ENCODE assay signal across 1 cellular context in the genomic region with DNA sequence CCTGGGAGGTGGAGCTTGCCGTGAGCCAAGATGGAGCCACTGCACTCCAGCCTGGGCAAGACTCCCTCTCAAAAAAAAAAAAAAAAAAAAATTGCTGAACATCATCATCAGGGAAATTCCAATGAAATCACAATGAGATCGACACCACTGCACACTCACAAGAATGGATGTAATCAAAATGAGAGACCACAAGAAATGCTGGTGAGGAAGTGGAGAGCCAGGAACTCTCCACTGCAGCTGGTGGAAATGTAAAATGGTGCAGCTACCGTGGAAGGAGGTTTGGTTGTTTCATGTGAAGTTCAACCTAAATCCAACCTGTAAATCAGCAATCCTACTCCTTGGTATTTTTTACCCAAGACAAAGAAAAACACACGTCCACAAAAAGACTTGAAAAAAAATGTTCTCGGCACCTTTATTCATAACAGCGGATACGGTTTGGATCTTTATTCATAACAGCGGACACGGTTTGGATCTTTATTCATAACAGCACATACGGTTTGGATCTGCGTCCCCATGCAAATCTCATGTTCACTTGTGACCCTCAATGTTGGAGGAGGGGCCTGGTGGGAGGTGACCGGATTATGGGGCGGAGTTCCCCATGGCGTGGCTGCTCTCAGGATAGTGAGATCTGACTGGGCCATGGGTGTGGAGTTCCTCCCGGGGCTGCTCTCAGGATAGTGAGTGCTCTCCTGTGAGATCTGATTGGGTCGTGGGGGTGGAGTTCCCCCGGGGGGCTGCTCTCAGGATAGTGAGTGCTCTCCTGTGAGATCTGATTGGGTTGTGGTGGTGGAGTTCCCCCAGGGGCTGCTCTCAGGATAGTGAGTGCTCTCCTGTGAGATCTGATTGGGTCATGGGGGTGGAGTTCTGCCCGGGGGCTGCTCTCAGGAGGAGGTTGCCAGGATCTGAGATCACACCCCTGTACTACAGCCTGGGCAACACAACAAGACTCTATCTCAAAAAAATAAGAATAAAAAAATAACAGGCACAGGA.
TF ChIP-seq lines count a peak whose summit lies in the region.

No MANE protein-coding gene starts in this region.

TF ChIP-seq in WTC11, 78 proteins besides CTCF, POLR2A, EP300 and RAD21 (continued from another document):
- TF ChIP-seq, protein P1, sequence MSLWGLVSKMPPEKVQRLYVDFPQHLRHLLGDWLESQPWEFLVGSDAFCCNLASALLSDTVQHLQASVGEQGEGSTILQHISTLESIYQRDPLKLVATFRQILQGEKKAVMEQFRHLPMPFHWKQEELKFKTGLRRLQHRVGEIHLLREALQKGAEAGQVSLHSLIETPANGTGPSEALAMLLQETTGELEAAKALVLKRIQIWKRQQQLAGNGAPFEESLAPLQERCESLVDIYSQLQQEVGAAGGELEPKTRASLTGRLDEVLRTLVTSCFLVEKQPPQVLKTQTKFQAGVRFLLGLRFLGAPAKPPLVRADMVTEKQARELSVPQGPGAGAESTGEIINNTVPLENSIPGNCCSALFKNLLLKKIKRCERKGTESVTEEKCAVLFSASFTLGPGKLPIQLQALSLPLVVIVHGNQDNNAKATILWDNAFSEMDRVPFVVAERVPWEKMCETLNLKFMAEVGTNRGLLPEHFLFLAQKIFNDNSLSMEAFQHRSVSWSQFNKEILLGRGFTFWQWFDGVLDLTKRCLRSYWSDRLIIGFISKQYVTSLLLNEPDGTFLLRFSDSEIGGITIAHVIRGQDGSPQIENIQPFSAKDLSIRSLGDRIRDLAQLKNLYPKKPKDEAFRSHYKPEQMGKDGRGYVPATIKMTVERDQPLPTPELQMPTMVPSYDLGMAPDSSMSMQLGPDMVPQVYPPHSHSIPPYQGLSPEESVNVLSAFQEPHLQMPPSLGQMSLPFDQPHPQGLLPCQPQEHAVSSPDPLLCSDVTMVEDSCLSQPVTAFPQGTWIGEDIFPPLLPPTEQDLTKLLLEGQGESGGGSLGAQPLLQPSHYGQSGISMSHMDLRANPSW (CRISPR knock-in tag; conservative IDR thresholded peaks at IDR 0.05; ENCODE audit: low read depth): no peak
- TF ChIP-seq FOXP1 (CRISPR knock-in tag; IDR thresholded peaks at IDR 0.05; ENCODE audit: borderline replicate concordance) (no peak), TP53 (CRISPR knock-in tag; IDR thresholded peaks at IDR 0.05) (no peak)
- TF ChIP-seq, protein P2, sequence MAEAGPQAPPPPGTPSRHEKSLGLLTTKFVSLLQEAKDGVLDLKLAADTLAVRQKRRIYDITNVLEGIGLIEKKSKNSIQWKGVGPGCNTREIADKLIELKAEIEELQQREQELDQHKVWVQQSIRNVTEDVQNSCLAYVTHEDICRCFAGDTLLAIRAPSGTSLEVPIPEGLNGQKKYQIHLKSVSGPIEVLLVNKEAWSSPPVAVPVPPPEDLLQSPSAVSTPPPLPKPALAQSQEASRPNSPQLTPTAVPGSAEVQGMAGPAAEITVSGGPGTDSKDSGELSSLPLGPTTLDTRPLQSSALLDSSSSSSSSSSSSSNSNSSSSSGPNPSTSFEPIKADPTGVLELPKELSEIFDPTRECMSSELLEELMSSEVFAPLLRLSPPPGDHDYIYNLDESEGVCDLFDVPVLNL (CRISPR knock-in tag; IDR thresholded peaks at IDR 0.05; ENCODE audit: borderline replicate concordance, low read depth): no peak
- TF ChIP-seq, protein P3, sequence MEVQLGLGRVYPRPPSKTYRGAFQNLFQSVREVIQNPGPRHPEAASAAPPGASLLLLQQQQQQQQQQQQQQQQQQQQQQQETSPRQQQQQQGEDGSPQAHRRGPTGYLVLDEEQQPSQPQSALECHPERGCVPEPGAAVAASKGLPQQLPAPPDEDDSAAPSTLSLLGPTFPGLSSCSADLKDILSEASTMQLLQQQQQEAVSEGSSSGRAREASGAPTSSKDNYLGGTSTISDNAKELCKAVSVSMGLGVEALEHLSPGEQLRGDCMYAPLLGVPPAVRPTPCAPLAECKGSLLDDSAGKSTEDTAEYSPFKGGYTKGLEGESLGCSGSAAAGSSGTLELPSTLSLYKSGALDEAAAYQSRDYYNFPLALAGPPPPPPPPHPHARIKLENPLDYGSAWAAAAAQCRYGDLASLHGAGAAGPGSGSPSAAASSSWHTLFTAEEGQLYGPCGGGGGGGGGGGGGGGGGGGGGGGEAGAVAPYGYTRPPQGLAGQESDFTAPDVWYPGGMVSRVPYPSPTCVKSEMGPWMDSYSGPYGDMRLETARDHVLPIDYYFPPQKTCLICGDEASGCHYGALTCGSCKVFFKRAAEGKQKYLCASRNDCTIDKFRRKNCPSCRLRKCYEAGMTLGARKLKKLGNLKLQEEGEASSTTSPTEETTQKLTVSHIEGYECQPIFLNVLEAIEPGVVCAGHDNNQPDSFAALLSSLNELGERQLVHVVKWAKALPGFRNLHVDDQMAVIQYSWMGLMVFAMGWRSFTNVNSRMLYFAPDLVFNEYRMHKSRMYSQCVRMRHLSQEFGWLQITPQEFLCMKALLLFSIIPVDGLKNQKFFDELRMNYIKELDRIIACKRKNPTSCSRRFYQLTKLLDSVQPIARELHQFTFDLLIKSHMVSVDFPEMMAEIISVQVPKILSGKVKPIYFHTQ (CRISPR knock-in tag; IDR thresholded peaks at IDR 0.05): no peak
